In the genomic region with DNA sequence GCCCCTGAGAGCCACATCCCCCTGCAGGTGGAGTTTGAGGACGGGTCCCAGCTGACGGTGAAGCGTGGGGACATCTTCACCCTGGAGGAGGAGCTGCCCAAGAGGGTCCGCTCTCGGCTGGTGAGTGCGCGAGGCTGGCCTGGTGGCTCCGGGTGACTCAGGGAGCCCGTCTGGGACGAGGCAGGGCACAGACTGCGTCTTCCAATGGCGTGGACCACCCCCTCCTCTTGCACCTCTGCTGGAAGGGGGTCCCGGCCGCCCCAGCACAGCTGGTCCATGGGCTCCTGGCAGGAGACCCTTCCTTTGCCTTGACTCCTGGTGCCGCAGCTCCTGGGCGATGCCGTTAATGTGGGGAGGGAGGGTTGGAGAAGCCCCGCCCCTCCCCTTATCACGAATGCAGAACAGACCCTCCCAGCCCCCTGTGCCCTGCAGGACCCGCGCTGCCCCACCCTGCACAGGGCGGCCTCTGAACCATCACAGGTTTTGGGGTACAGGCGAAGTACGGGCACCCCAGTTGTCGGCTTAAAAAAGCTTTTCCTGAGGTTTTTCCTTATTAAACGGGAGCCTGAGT, we compare ENCODE assay signal across 29 cellular contexts.
DNase-seq lines count a peak whose midpoint lies in the region; ATAC-seq and TF ChIP-seq lines count a peak whose summit lies in the region.
"Had no signal": no experiment of that assay in that cellular context is flagged by ENCODE, and none has a peak within 500 bp of the region (broad histone marks: within the 10 kb centered on the region; RNA-seq: fewer than 3 reads in every experiment).

No MANE protein-coding gene starts in this region.

- H3K27ac ChIP-seq in RWPE2 (ENCODE audit: poor library complexity, severe bottlenecking), result no peak overlapping the region
- H3K27ac ChIP-seq in iPS-18a (ENCODE audit: low read length), result no peak overlapping the region
- H3K27ac ChIP-seq in spleen, result no peak overlapping the region
- H3K27ac ChIP-seq: PC-9, sigmoid colon, suprapubic skin, VCaP had no signal

- no peak overlapping the region for H3K9ac ChIP-seq in iPS-18a (ENCODE audit: low read length)

- peaks cover 22% of the 10 kb centered on the region for H3K36me3 Mint-ChIP-seq in activated CD8-positive, alpha-beta T cell treated with anti-CD3 and anti-CD28 coated beads, Interleukin-2, amount 10 ng/mL, durations not matched to agents 7 days and 5 days (ENCODE audit: low read depth)

- H3K36me3 ChIP-seq in RWPE2 (ENCODE audit: low read depth), result peaks cover 3% of the 10 kb centered on the region
- no peaks in the 10 kb centered on the region for H3K36me3 ChIP-seq in iPS-18a (ENCODE audit: control insufficient read depth, low read depth, low read length)
- peaks cover 0 to 86% (median 65%) of the 10 kb centered on the region in 6 donors for H3K36me3 ChIP-seq in spleen
- H3K36me3 ChIP-seq: MG63 had no signal

- no peak overlapping the region for H3K27ac Mint-ChIP-seq in activated CD8-positive, alpha-beta T cell treated with anti-CD3 and anti-CD28 coated beads, Interleukin-2, amount 10 ng/mL, durations not matched to agents 7 days and 5 days
- H3K27ac Mint-ChIP-seq: activated CD4-positive, alpha-beta T cell treated with anti-CD3 and anti-CD28 coated beads, Interleukin-2, amount 10 ng/mL, durations not matched to agents 24 days and 14 days; activated CD8-positive, alpha-beta memory T cell treated with anti-CD3 and anti-CD28 coated beads, Interleukin-2, amount 10 ng/mL, durations not matched to agents 7 days and 5 days; activated T-helper 2 cell treated with anti-CD3 and anti-CD28 coated beads, Interferon-gamma antibody, Interleukin-2, Interleukin-4, amounts not matched to agents 10 μg/mL and 5 μg/mL and 100 μg/mL, durations not matched to agents 14 hours and 24 hours and 36 hours; stimulated activated naive B cell treated with anti-CD40 and anti-IgM and Interleukin-4, amounts not matched to agents 10 μg/mL and 1 μg/mL and 100 μg/mL, for 72 hours had no signal

- H3K27me3 Mint-ChIP-seq in activated CD8-positive, alpha-beta T cell treated with anti-CD3 and anti-CD28 coated beads, Interleukin-2, amount 10 ng/mL, durations not matched to agents 7 days and 5 days (ENCODE audit: low read depth), result no peaks in the 10 kb centered on the region
- H3K27me3 Mint-ChIP-seq: activated CD4-positive, alpha-beta T cell treated with anti-CD3 and anti-CD28 coated beads, Interleukin-2, amount 10 ng/mL, durations not matched to agents 24 days and 14 days; activated CD8-positive, alpha-beta memory T cell treated with anti-CD3 and anti-CD28 coated beads, Interleukin-2, amount 10 ng/mL, durations not matched to agents 7 days and 5 days; stimulated activated naive B cell treated with anti-CD40 and anti-IgM and Interleukin-4, amounts not matched to agents 10 μg/mL and 1 μg/mL and 100 μg/mL, for 72 hours had no signal

- H3K4me1 Mint-ChIP-seq in activated CD8-positive, alpha-beta T cell treated with anti-CD3 and anti-CD28 coated beads, Interleukin-2, amount 10 ng/mL, durations not matched to agents 7 days and 5 days (ENCODE audit: low read depth), result no peaks in the 10 kb centered on the region
- H3K4me1 Mint-ChIP-seq: activated CD4-positive, alpha-beta T cell treated with anti-CD3 and anti-CD28 coated beads, Interleukin-2, amount 10 ng/mL, durations not matched to agents 24 days and 14 days; activated CD8-positive, alpha-beta memory T cell treated with anti-CD3 and anti-CD28 coated beads, Interleukin-2, amount 10 ng/mL, durations not matched to agents 7 days and 5 days had no signal

- H3K4me1 ChIP-seq in RWPE2 (ENCODE audit: insufficient read depth, poor library complexity, severe bottlenecking) (no peaks in the 10 kb centered on the region), iPS-18a (ENCODE audit: control insufficient read depth, low read depth, low read length) (peaks cover 5% of the 10 kb centered on the region), spleen (peaks cover 0 to 8% (median 0%) of the 10 kb centered on the region in 6 donors)
- H3K4me1 ChIP-seq: sigmoid colon had no signal

- ATAC-seq in RWPE2 (ENCODE audit: low read depth) (no peak), HG03565 (IDR thresholded peaks at IDR 0.05; ENCODE audit: unreplicated experiment) (no peak), GM21423 (IDR thresholded peaks at IDR 0.05; ENCODE audit: unreplicated experiment) (no peak)
- no peak for ATAC-seq in activated CD8-positive, alpha-beta T cell treated with anti-CD3 and anti-CD28 coated beads, Interleukin-2, amount 10 ng/mL, durations not matched to agents 7 days and 5 days
- ATAC-seq: activated CD8-positive, alpha-beta memory T cell treated with anti-CD3 and anti-CD28 coated beads, Interleukin-2, amount 10 ng/mL, durations not matched to agents 7 days and 5 days; stimulated activated naive B cell treated with anti-CD40 and anti-IgM and Interleukin-4, amounts not matched to agents 10 μg/mL and 1 μg/mL and 100 μg/mL, for 72 hours had no signal

- no peak overlapping the region for H3K4me3 ChIP-seq in RWPE2 (ENCODE audit: severe bottlenecking)
- peak overlapping the region; percentile 34 for H3K4me3 ChIP-seq in iPS-18a (ENCODE audit: low read length)
- H3K4me3 ChIP-seq in spleen, result no peak overlapping the region
- H3K4me3 ChIP-seq: MG63, PC-9, sigmoid colon, suprapubic skin had no signal

- TF ChIP-seq CTCF in RWPE2 (IDR thresholded peaks at IDR 0.05; ENCODE audit: poor library complexity, severe bottlenecking) (no peak), spleen (IDR thresholded peaks at IDR 0.05 in 8 of 11, conservative IDR thresholded peaks at IDR 0.05 in 3 of 11) (no peak)

- intact Hi-C loops in spleen (cut with DNase I; ENCODE audit: low total_unique reads), result no loop called here

- no peak overlapping the region for H3K4me3 Mint-ChIP-seq in activated CD8-positive, alpha-beta T cell treated with anti-CD3 and anti-CD28 coated beads, Interleukin-2, amount 10 ng/mL, durations not matched to agents 7 days and 5 days
- H3K4me3 Mint-ChIP-seq: activated CD4-positive, alpha-beta T cell treated with anti-CD3 and anti-CD28 coated beads, Interleukin-2, amount 10 ng/mL, durations not matched to agents 24 days and 14 days; activated CD8-positive, alpha-beta memory T cell treated with anti-CD3 and anti-CD28 coated beads, Interleukin-2, amount 10 ng/mL, durations not matched to agents 7 days and 5 days; neural crest cell; stimulated activated naive B cell treated with anti-CD40 and anti-IgM and Interleukin-4, amounts not matched to agents 10 μg/mL and 1 μg/mL and 100 μg/mL, for 72 hours had no signal

- no peaks in the 10 kb centered on the region for H3K27me3 ChIP-seq in RWPE2 (ENCODE audit: insufficient read depth, poor library complexity, severe bottlenecking)
- H3K27me3 ChIP-seq in iPS-18a (ENCODE audit: control insufficient read depth, insufficient read depth, low read length), result no peaks in the 10 kb centered on the region
- no peaks in the 10 kb centered on the region for H3K27me3 ChIP-seq in spleen (replicated peaks in 1 of 7)
- H3K27me3 ChIP-seq: MG63, sigmoid colon, suprapubic skin had no signal

- H3K9me3 ChIP-seq in RWPE2 (ENCODE audit: severe bottlenecking) (no peaks in the 10 kb centered on the region), iPS-18a (ENCODE audit: control insufficient read depth, low read depth, low read length) (no peaks in the 10 kb centered on the region), spleen (no peaks in the 10 kb centered on the region)
- H3K9me3 ChIP-seq: MG63, sigmoid colon, suprapubic skin had no signal

- 87 to 96% (median 92%) methylated on average over 11 to 26 of the region's 26 CpGs for WGBS in spleen, 5 donors

- no peaks in the 10 kb centered on the region for H3K9me3 Mint-ChIP-seq in activated CD8-positive, alpha-beta T cell treated with anti-CD3 and anti-CD28 coated beads, Interleukin-2, amount 10 ng/mL, durations not matched to agents 7 days and 5 days (ENCODE audit: insufficient read depth)
- H3K9me3 Mint-ChIP-seq: activated CD4-positive, alpha-beta T cell treated with anti-CD3 and anti-CD28 coated beads, Interleukin-2, amount 10 ng/mL, durations not matched to agents 24 days and 14 days; activated T-helper 2 cell treated with anti-CD3 and anti-CD28 coated beads, Interferon-gamma antibody, Interleukin-2, Interleukin-4, amounts not matched to agents 10 μg/mL and 5 μg/mL and 100 μg/mL, durations not matched to agents 14 hours and 24 hours and 36 hours; neural crest cell; stimulated activated naive B cell treated with anti-CD40 and anti-IgM and Interleukin-4, amounts not matched to agents 10 μg/mL and 1 μg/mL and 100 μg/mL, for 72 hours had no signal

- DNase-seq in activated T-cell treated with anti-CD3 and anti-CD28 coated beads, Interleukin-2, amount 50 U/mL, for 1 hour, result peak; percentile 17
- no peak for DNase-seq in activated T-cell treated with anti-CD3 and anti-CD28 coated beads, Interleukin-2, amount 50 U/mL, for 48 hours
- DNase-seq in RWPE2 (ENCODE audit: low spot score) (peak; percentile 56), spleen (peak; percentile 69)
- no peak for DNase-seq in activated CD8-positive, alpha-beta T cell treated with anti-CD3 and anti-CD28 coated beads, Interleukin-2, amount 10 ng/mL, durations not matched to agents 7 days and 5 days
- DNase-seq: 8988T; activated CD4-positive, alpha-beta T cell treated with anti-CD3 and anti-CD28 coated beads, Interleukin-2, amount 10 ng/mL, durations not matched to agents 24 days and 14 days; activated CD8-positive, alpha-beta memory T cell treated with anti-CD3 and anti-CD28 coated beads, Interleukin-2, amount 10 ng/mL, durations not matched to agents 7 days and 5 days; GOT3; KBM-7; kidney glomerular epithelial cell; MG63; NCI-H1105 treated with DMSO at 0.1 percent for 48 hours; NCI-H1930; NCI-H526; NK-92 treated with Interleukin-12 subunit alpha and Interleukin-12 subunit beta, amount 100 ng/mL, for 24 hours; PC-9; SHP77 treated with DMSO at 0.1 percent for 48 hours; sigmoid colon; stimulated activated CD4-positive, alpha-beta T cell treated with anti-CD3 and anti-CD28 coated beads, Interleukin-15, amount 100 ng/mL, for 24 hours; stimulated activated naive B cell treated with anti-CD40 and anti-IgM and Interleukin-4, amounts not matched to agents 10 μg/mL and 1 μg/mL and 100 μg/mL, for 72 hours; T-helper 9 cell had no signal

- POLR2A ChIA-PET in activated CD8-positive, alpha-beta T cell treated with anti-CD3 and anti-CD28 coated beads, Interleukin-2, amount 10 ng/mL, durations not matched to agents 7 days and 5 days (lab: Charles Lee), result no interaction called here

- no peak for TF ChIP-seq POLR2A in spleen (IDR thresholded peaks at IDR 0.05)

- CTCF ChIA-PET in activated CD8-positive, alpha-beta T cell treated with anti-CD3 and anti-CD28 coated beads, Interleukin-2, amount 10 ng/mL, durations not matched to agents 7 days and 5 days (lab: Charles Lee), result interaction anchor here (1.1 kb wide), 1 partner anchor 103 kb away, joined by 3 read pairs; no protein-coding TSS in a partner anchor

Comparison
In these comparisons a context has a peak if more than half of its experiments do, and no peak if none do; other contexts are left out.
1. DNase-seq: peak in activated T-cell treated with anti-CD3 and anti-CD28 coated beads, Interleukin-2, amount 50 U/mL, for 1 hour (single experiment), RWPE2 (single experiment) and spleen (single experiment); none in activated T-cell treated with anti-CD3 and anti-CD28 coated beads, Interleukin-2, amount 50 U/mL, for 48 hours (0 of 2) and activated CD8-positive, alpha-beta T cell treated with anti-CD3 and anti-CD28 coated beads, Interleukin-2, amount 10 ng/mL, durations not matched to agents 7 days and 5 days (single experiment).